Comparison of ENCODE assay signal across 25 cellular contexts in genomic region chr17:59712856-59713255, GRCh38. TPM values are rescaled to one million over a fixed set of nuclear protein-coding genes. Genes with fewer than 3 reads are reported as not detected.
DNase-seq lines count a peak whose midpoint lies in the region; ATAC-seq and TF ChIP-seq lines count a peak whose summit lies in the region.
"Had no signal": no experiment of that assay in that cellular context is flagged by ENCODE, and none has a peak within 500 bp of the region (broad histone marks: within the 10 kb centered on the region; RNA-seq: fewer than 3 reads in every experiment).

No MANE protein-coding gene starts in this region.

- no peak for DNase-seq in activated T-cell treated with anti-CD3 and anti-CD28 coated beads, Interleukin-2, amount 50 U/mL, for 24 hours
- DNase-seq in activated T-cell treated with anti-CD3 and anti-CD28 coated beads, Interleukin-2, amount 50 U/mL, for 72 hours, result no peak
- DNase-seq in MV-4-11 (lab: John Stamatoyannopoulos, UW) (peak; percentile 35), T-helper 17 cell (no peak), NCI-H446 (lab: John Stamatoyannopoulos, UW) (no peak), NCI-H1417 treated with DMSO at 0.1 percent for 48 hours (lab: John Stamatoyannopoulos, UW) (no peak), left ventricle myocardium superior (no peak)
- DNase-seq: activated CD4-positive, alpha-beta T cell treated with anti-CD3 and anti-CD28 coated beads, Interleukin-2, amount 10 ng/mL, durations not matched to agents 7 days and 5 days; activated naive CD4-positive, alpha-beta T cell treated with anti-CD3 and anti-CD28 coated beads for 36 hours; activated T-cell treated with anti-CD3 and anti-CD28 coated beads, Interleukin-2, amount 50 U/mL, for 4 hours; amygdala; effector CD8-positive, alpha-beta T cell; MM.1S; NCI-H510A treated with DMSO at 0.1 percent for 48 hours; stimulated activated naive CD4-positive, alpha-beta T cell treated with Interleukin-2 at 50 U/mL for 16 hours had no signal

- H3K36me3 Mint-ChIP-seq in activated T-cell treated with anti-CD3 and anti-CD28 coated beads, Interleukin-2, amount 50 U/mL, for 24 hours (ENCODE audit: low read depth), result peaks cover 30% of the 10 kb centered on the region
- H3K36me3 Mint-ChIP-seq in activated T-cell treated with anti-CD3 and anti-CD28 coated beads, Interleukin-2, amount 50 U/mL, for 72 hours (ENCODE audit: insufficient read depth in 2 of 2), result peaks cover 3% of the 10 kb centered on the region in 2 donors
- peaks cover 3% of the 10 kb centered on the region for H3K36me3 Mint-ChIP-seq in T-helper 17 cell (ENCODE audit: low read depth)

- H3K27me3 Mint-ChIP-seq in activated T-cell treated with anti-CD3 and anti-CD28 coated beads, Interleukin-2, amount 50 U/mL, for 24 hours, result no peaks in the 10 kb centered on the region
- no peaks in the 10 kb centered on the region for H3K27me3 Mint-ChIP-seq in activated T-cell treated with anti-CD3 and anti-CD28 coated beads, Interleukin-2, amount 50 U/mL, for 72 hours (ENCODE audit: low read depth)
- H3K27me3 Mint-ChIP-seq in T-helper 17 cell, result no peaks in the 10 kb centered on the region
- H3K27me3 Mint-ChIP-seq: activated CD4-positive, alpha-beta T cell treated with anti-CD3 and anti-CD28 coated beads, Interleukin-2, amount 10 ng/mL, durations not matched to agents 7 days and 5 days had no signal

- peaks cover 22% of the 10 kb centered on the region for H3K36me3 ChIP-seq in neutrophil
- H3K36me3 ChIP-seq: breast epithelium, HAP-1, thoracic aorta had no signal

- H3K4me1 ChIP-seq in neutrophil (ENCODE audit: control insufficient read depth in 1 of 2, insufficient read depth in 1 of 2, low read depth in 1 of 2, low read length in 1 of 2), result peaks cover 67 to 76% of the 10 kb centered on the region in 2 experiments
- H3K4me1 ChIP-seq: SJSA1 had no signal

- no peaks in the 10 kb centered on the region for H3K9me3 Mint-ChIP-seq in activated T-cell treated with anti-CD3 and anti-CD28 coated beads, Interleukin-2, amount 50 U/mL, for 24 hours
- no peaks in the 10 kb centered on the region for H3K9me3 Mint-ChIP-seq in activated T-cell treated with anti-CD3 and anti-CD28 coated beads, Interleukin-2, amount 50 U/mL, for 72 hours
- H3K9me3 Mint-ChIP-seq: activated CD4-positive, alpha-beta T cell treated with anti-CD3 and anti-CD28 coated beads, Interleukin-2, amount 10 ng/mL, durations not matched to agents 7 days and 5 days; activated naive CD4-positive, alpha-beta T cell treated with anti-CD3 and anti-CD28 coated beads for 36 hours; activated T-cell treated with anti-CD3 and anti-CD28 coated beads, Interleukin-2, amount 50 U/mL, for 4 hours; T-helper 1 cell treated with Interleukin-12 subunit alpha and Interleukin-12 subunit beta and Interleukin-4 antibody, amounts not matched to agents 30 μg/mL and 1 μg/mL, for 36 hours had no signal

- H3K27ac ChIP-seq in neutrophil, result peak overlapping the region; percentile 65
- H3K27ac ChIP-seq: breast epithelium, epithelial cell of prostate, SJSA1, thoracic aorta, VCaP had no signal

- no peaks in the 10 kb centered on the region for H3K27me3 ChIP-seq in neutrophil
- H3K27me3 ChIP-seq: breast epithelium, SJSA1 had no signal

- H3K9me3 ChIP-seq in T-helper 17 cell (ENCODE audit: control insufficient read depth, low read length, poor library complexity, severe bottlenecking) (no peaks in the 10 kb centered on the region), neutrophil (no peaks in the 10 kb centered on the region)
- H3K9me3 ChIP-seq: breast epithelium, HAP-1, SJSA1, thoracic aorta had no signal

- no peak for ATAC-seq in activated T-cell treated with anti-CD3 and anti-CD28 coated beads, Interleukin-2, amount 50 U/mL, for 72 hours (replicated peaks in 1 of 2)
- ATAC-seq in T-helper 17 cell (no peak), left ventricle myocardium superior (no peak)
- ATAC-seq: activated T-cell treated with anti-CD3 and anti-CD28 coated beads, Interleukin-2, amount 50 U/mL, for 4 hours; left lobe of liver; sciatic nerve had no signal

- H3K4me3 ChIP-seq in neutrophil (ENCODE audit: low read depth in 1 of 2, low read length in 1 of 2), result peak overlapping the region; percentile 25 to 83
- H3K4me3 ChIP-seq: breast epithelium, HAP-1, SJSA1, thoracic aorta had no signal

- intact Hi-C loops in left ventricle myocardium superior (cut with micrococcal nuclease), result no loop called here

- TF ChIP-seq CTCF in neutrophil (IDR thresholded peaks at IDR 0.05), result no peak

- H3K4me1 Mint-ChIP-seq in activated T-cell treated with anti-CD3 and anti-CD28 coated beads, Interleukin-2, amount 50 U/mL, for 24 hours (ENCODE audit: low read depth), result peaks cover 62% of the 10 kb centered on the region
- H3K4me1 Mint-ChIP-seq in activated T-cell treated with anti-CD3 and anti-CD28 coated beads, Interleukin-2, amount 50 U/mL, for 72 hours (ENCODE audit: low read depth), result peaks cover 63% of the 10 kb centered on the region
- peaks cover 37% of the 10 kb centered on the region for H3K4me1 Mint-ChIP-seq in T-helper 17 cell

- H3K27ac Mint-ChIP-seq in activated T-cell treated with anti-CD3 and anti-CD28 coated beads, Interleukin-2, amount 50 U/mL, for 24 hours, result peak overlapping the region; percentile 32
- H3K27ac Mint-ChIP-seq in activated T-cell treated with anti-CD3 and anti-CD28 coated beads, Interleukin-2, amount 50 U/mL, for 72 hours, result no peak overlapping the region
- peak overlapping the region; percentile 1 for H3K27ac Mint-ChIP-seq in T-helper 17 cell
- H3K27ac Mint-ChIP-seq: activated CD4-positive, alpha-beta T cell treated with anti-CD3 and anti-CD28 coated beads, Interleukin-2, amount 10 ng/mL, durations not matched to agents 7 days and 5 days; activated naive CD4-positive, alpha-beta T cell treated with anti-CD3 and anti-CD28 coated beads for 36 hours; T-helper 1 cell treated with Interleukin-12 subunit alpha and Interleukin-12 subunit beta and Interleukin-4 antibody, amounts not matched to agents 30 μg/mL and 1 μg/mL, for 36 hours had no signal

- H3K4me3 Mint-ChIP-seq in activated T-cell treated with anti-CD3 and anti-CD28 coated beads, Interleukin-2, amount 50 U/mL, for 24 hours, result no peak overlapping the region
- no peak overlapping the region for H3K4me3 Mint-ChIP-seq in activated T-cell treated with anti-CD3 and anti-CD28 coated beads, Interleukin-2, amount 50 U/mL, for 72 hours
- no peak overlapping the region for H3K4me3 Mint-ChIP-seq in T-helper 17 cell
- H3K4me3 Mint-ChIP-seq: activated CD4-positive, alpha-beta T cell treated with anti-CD3 and anti-CD28 coated beads, Interleukin-2, amount 10 ng/mL, durations not matched to agents 7 days and 5 days; activated naive CD4-positive, alpha-beta T cell treated with anti-CD3 and anti-CD28 coated beads for 36 hours; activated T-cell treated with anti-CD3 and anti-CD28 coated beads, Interleukin-2, amount 50 U/mL, for 4 hours; T-helper 1 cell treated with Interleukin-12 subunit alpha and Interleukin-12 subunit beta and Interleukin-4 antibody, amounts not matched to agents 30 μg/mL and 1 μg/mL, for 36 hours had no signal

RNA-seq across cellular contexts. Expression of gene VMP1, which starts 5.4 kb away (rescaled TPM):
- total RNA-seq in activated T-cell treated with anti-CD3 and anti-CD28 coated beads, Interleukin-2, amount 50 U/mL, for 72 hours, result 100 to 1,000 TPM; 236 to 324 TPM
- total RNA-seq in T-helper 17 cell, result 100 to 1,000 TPM; 132 to 159 TPM
- 55.9 TPM for total RNA-seq in left ventricle myocardium superior

RNA-seq across cellular contexts. Expression of gene PTRH2, which starts 5.6 kb away (rescaled TPM):
- total RNA-seq in activated T-cell treated with anti-CD3 and anti-CD28 coated beads, Interleukin-2, amount 50 U/mL, for 72 hours, result 10 to 100 TPM; 22.2 to 29.3 TPM
- 1 to 10 TPM; 6.9 to 9.0 TPM for total RNA-seq in T-helper 17 cell
- 10.4 TPM for total RNA-seq in left ventricle myocardium superior
